In genomic region chr5:132495672-132496630, GRCh38 we compare ENCODE assay signal across 9 cellular contexts. TPM values are rescaled to one million over a fixed set of nuclear protein-coding genes. Genes with fewer than 3 reads are reported as not detected.
A peak's percentile ranks its signal among the peaks of the same experiment; 100 is the strongest.
DNase-seq lines count a peak whose midpoint lies in the region; ATAC-seq and FAIRE-seq lines count a peak whose summit lies in the region.
"Had no signal": no experiment of that assay in that cellular context is flagged by ENCODE, and none has a peak within 500 bp of the region (broad histone marks: within the 10 kb centered on the region; RNA-seq: fewer than 3 reads in every experiment).

No MANE protein-coding gene starts in this region.

- peaks cover 0 to 2% (median 0%) of the 10 kb centered on the region in 8 donors for H3K9me3 Mint-ChIP-seq in CD4-positive, alpha-beta memory T cell

- intact Hi-C loops in CD4-positive, alpha-beta memory T cell (cut with micrococcal nuclease) = loop anchor here (1.0 kb wide), 2 partner anchors 77 to 240 kb away; no protein-coding TSS in a partner anchor

- H3K9me3 ChIP-seq in CD4-positive, alpha-beta memory T cell (ENCODE audit: control insufficient read depth in 1 of 2, low read length in 2 of 2) = no peaks in the 10 kb centered on the region
- H3K9me3 ChIP-seq in mesodermal cell (ENCODE audit: control insufficient read depth, low read length) = no peaks in the 10 kb centered on the region

- peak overlapping the region; percentile 93 to 99 (median 96) for H3K4me3 Mint-ChIP-seq in CD4-positive, alpha-beta memory T cell

- H3K27ac ChIP-seq in CD4-positive, alpha-beta memory T cell (ENCODE audit: low read depth, low read length) = peak overlapping the region; percentile 99
- H3K27ac ChIP-seq in mesodermal cell (ENCODE audit: low read depth, low read length, severe bottlenecking) = peak overlapping the region; percentile 70

- H3K27ac Mint-ChIP-seq in CD4-positive, alpha-beta memory T cell = peak overlapping the region; percentile 95 to 99 (median 98)

- DNase-seq in CD4-positive, alpha-beta memory T cell = peak; percentile 84 to 95 (median 88)
- peak; percentile 96 for DNase-seq in HT-29 (ENCODE audit: low spot score)
- peak; percentile 97 for DNase-seq in NOMO-1 treated with DMSO at 0.1 percent for 48 hours (lab: John Stamatoyannopoulos, UW; ENCODE audit: unreplicated experiment)
- peak; percentile 50 for DNase-seq in activated CD8-positive, alpha-beta memory T cell treated with anti-CD3 and anti-CD28 coated beads, Interleukin-2, amount 50 U/mL, for 1 hour (ENCODE audit: extremely low read depth)
- DNase-seq in stimulated activated CD8-positive, alpha-beta memory T cell treated with anti-CD3 and anti-CD28 coated beads, Interleukin-15, amount 100 ng/mL, for 48 hours (ENCODE audit: low read depth in 2 of 2) = peak; percentile 80 to 85

- CTCF ChIA-PET in CD4-positive, alpha-beta memory T cell (lab: Charles Lee; ENCODE audit: partially characterized antibody) = interaction anchor here (0.8 to 13.3 kb wide), 19 partner anchors 8 to 257 kb away, joined by 3 to 543 read pairs (median 6); partner anchors contain the start of gene KIF3A

- H3K4me3 ChIP-seq in CD4-positive, alpha-beta memory T cell (ENCODE audit: low read length in 2 of 2) = peak overlapping the region; percentile 59 to 61
- peak overlapping the region; percentile 49 for H3K4me3 ChIP-seq in mesodermal cell (ENCODE audit: extremely low read depth, insufficient read depth, low read length, poor library complexity, severe bottlenecking)

- no peaks in the 10 kb centered on the region for H3K27me3 Mint-ChIP-seq in CD4-positive, alpha-beta memory T cell

- ATAC-seq in GM19467 (IDR thresholded peaks at IDR 0.05; ENCODE audit: unreplicated experiment) = peak; percentile 42

- H3K36me3 Mint-ChIP-seq in CD4-positive, alpha-beta memory T cell = peaks cover 0 to 11% of the 10 kb centered on the region in 2 donors

- no peaks in the 10 kb centered on the region for H3K27me3 ChIP-seq in CD4-positive, alpha-beta memory T cell (ENCODE audit: insufficient read depth, low read length)

- H3K4me1 Mint-ChIP-seq in CD4-positive, alpha-beta memory T cell = peaks cover 42 to 93% (median 68%) of the 10 kb centered on the region in 4 donors

- FAIRE-seq in endometrium (lab: Jason Lieb, UNC) = peak; percentile 71

- 1 to 2% methylated on average over 14 to 29 of the region's 47 CpGs for WGBS in mesodermal cell (ENCODE audit: insufficient coverage in 2 of 2), 2 experiments

- peaks cover 85% of the 10 kb centered on the region for H3K4me1 ChIP-seq in CD4-positive, alpha-beta memory T cell (ENCODE audit: insufficient read depth, low read length)
- H3K4me1 ChIP-seq in mesodermal cell (ENCODE audit: control insufficient read depth, insufficient read depth, low read length, poor library complexity, severe bottlenecking) = peaks cover 33% of the 10 kb centered on the region

- H3K36me3 ChIP-seq in CD4-positive, alpha-beta memory T cell (ENCODE audit: insufficient read depth, low read length) = no peaks in the 10 kb centered on the region
- no peaks in the 10 kb centered on the region for H3K36me3 ChIP-seq in mesodermal cell (ENCODE audit: control insufficient read depth, insufficient read depth, low read length)

- POLR2A ChIA-PET in CD4-positive, alpha-beta memory T cell (lab: Charles Lee; ENCODE audit: partially characterized antibody) = interaction anchor here (0.7 to 35.0 kb wide), 21 partner anchors 7 to 556 kb away, joined by 3 to 1580 read pairs (median 20); partner anchors contain the start of genes CCNI2, HSPA4, IRF1 and KIF3A

RNA-seq across cellular contexts. Expression of gene IRF1, which starts 5.4 kb away (rescaled TPM):
- 100 to 1,000 TPM; 192 to 202 TPM for total RNA-seq in CD4-positive, alpha-beta memory T cell
- 100 to 1,000 TPM; 192 to 237 TPM for polyA plus RNA-seq in CD4-positive, alpha-beta memory T cell
- 52.0 and 58.7 TPM in 2 replicates for total RNA-seq in HT-29 (2014; rRNA removed; shearing (Covaris generic))
- polyA plus RNA-seq in mesodermal cell (2013, experiment 1 of 2) = 11.4 TPM
- polyA plus RNA-seq in mesodermal cell (2013, experiment 2 of 2) = 10.0 TPM

RNA-seq across cellular contexts. Expression of gene IL5, which starts 47.4 kb away (rescaled TPM):
- not detected for total RNA-seq in CD4-positive, alpha-beta memory T cell
- polyA plus RNA-seq in CD4-positive, alpha-beta memory T cell = not detected
- total RNA-seq in HT-29 (2014; rRNA removed; shearing (Covaris generic)) = not detected in 2 replicates
- polyA plus RNA-seq in mesodermal cell (2013, experiment 1 of 2) = not detected
- polyA plus RNA-seq in mesodermal cell (2013, experiment 2 of 2) = not detected
- total RNA-seq: glomerular endothelial cell had no signal

Comparison
In these comparisons a context has a peak if more than half of its experiments do, and no peak if none do; other contexts are left out.
1. Peak in every context shown above with its lines: DNase-seq, ATAC-seq, H3K4me3 ChIP-seq and H3K27ac ChIP-seq.